In genomic region chr17:10695875-10696407, GRCh38 we compare ENCODE assay signal across 8 cellular contexts. TPM values are rescaled to one million over a fixed set of nuclear protein-coding genes. Genes with fewer than 3 reads are reported as not detected.
A peak's percentile ranks its signal among the peaks of the same experiment; 100 is the strongest.
DNase-seq lines count a peak whose midpoint lies in the region; ATAC-seq, FAIRE-seq and TF ChIP-seq lines count a peak whose summit lies in the region.
"Not testable (repeated sequence)": the region's sequence is repeated elsewhere in the genome, so short reads cannot be mapped to it uniquely, and the experiment has no call there.
"Had no signal": no experiment of that assay in that cellular context is flagged by ENCODE, and none has a peak within 500 bp of the region (broad histone marks: within the 10 kb centered on the region; RNA-seq: fewer than 3 reads in every experiment).

No MANE protein-coding gene starts in this region.

- not testable (repeated sequence) for DNase-seq in MG63; activated B cell treated with CpG ODN at 0.5 μM for 24 hours; astrocyte of the cerebellum (ENCODE audit: low read depth); epithelial cell of proximal tubule (ENCODE audit: low read depth); HepG2 (ENCODE audit: low spot score)
- DNase-seq in ovary = peak in 1 of 5 donors; percentile 20

- not testable (repeated sequence) for H2AFZ ChIP-seq in HepG2 (ENCODE audit: low read length)

- peak overlapping the region; percentile 92 for H3K4me3 Mint-ChIP-seq in activated B cell treated with CpG ODN at 0.5 μM for 24 hours

- peaks cover 41% of the 10 kb centered on the region for H3K4me1 Mint-ChIP-seq in activated B cell treated with CpG ODN at 0.5 μM for 24 hours

- ATAC-seq in activated B cell treated with CpG ODN at 0.5 μM for 24 hours (ENCODE audit: low read depth); HepG2: not testable (repeated sequence)

- H3K9me3 Mint-ChIP-seq in activated B cell treated with CpG ODN at 0.5 μM for 24 hours = not testable (repeated sequence)

- peaks cover 23% of the 10 kb centered on the region for H3K36me3 ChIP-seq in ES-I3 (ENCODE audit: insufficient read depth, low read length)
- H3K36me3 ChIP-seq in MG63 = peaks cover 52% of the 10 kb centered on the region
- peaks cover 9 to 34% of the 10 kb centered on the region in 2 experiments for H3K36me3 ChIP-seq in HepG2 (replicated peaks in 1 of 2; ENCODE audit: control insufficient read depth in 1 of 2, insufficient read depth in 2 of 2, low read length in 2 of 2)
- not testable (repeated sequence) for H3K36me3 ChIP-seq in ovary

- not testable (repeated sequence) for H3K27ac ChIP-seq in HepG2 (ENCODE audit: extremely low read length, insufficient read depth, low read length); ovary

- not testable (repeated sequence) for TF ChIP-seq RAD21 in HepG2 (CRISPR knock-in tag; IDR thresholded peaks at IDR 0.05)

- WGBS in HepG2 (ENCODE audit: low lambda C conversion rate) = 73% methylated on average over 17 of the region's 17 CpGs
- 86 to 89% (median 88%) methylated on average over 17 of the region's 17 CpGs for WGBS in ovary, 3 donors

- in situ Hi-C loops in astrocyte of the cerebellum (cut with HindIII; ENCODE audit: low sequenced_read_pairs); HepG2 (cut with HindIII; ENCODE audit: extremely low pct_ligation_motif_present, low pct_unique_long_range_greater_than_20kb): not testable (repeated sequence)

- H3K9ac ChIP-seq in ES-I3 (ENCODE audit: low read depth, low read length) = peak overlapping the region; percentile 90; the same call in 1 of the 2 replicates
- peak overlapping the region; percentile 92 for H3K9ac ChIP-seq in HepG2 (ENCODE audit: insufficient read depth, low read depth, low read length)

- not testable (repeated sequence) for H3K4me1 ChIP-seq in ES-I3 (ENCODE audit: insufficient read depth, low read length); ovary (ENCODE audit: insufficient read depth)
- H3K4me1 ChIP-seq in HepG2 (ENCODE audit: insufficient read depth, low read length) = peaks cover 29% of the 10 kb centered on the region

- FAIRE-seq in HepG2 (lab: Jason Lieb, UNC) = not testable (repeated sequence)

- not testable (repeated sequence) for H3K9me3 ChIP-seq in ES-I3 (ENCODE audit: control insufficient read depth, insufficient read depth, low read length); MG63; HepG2 (ENCODE audit: low read length); ovary

- H3K36me3 Mint-ChIP-seq in activated B cell treated with CpG ODN at 0.5 μM for 24 hours (ENCODE audit: low read depth) = peaks cover 49% of the 10 kb centered on the region

- TF ChIP-seq CTCF in activated B cell treated with CpG ODN at 0.5 μM for 24 hours (IDR thresholded peaks at IDR 0.05); astrocyte of the cerebellum (IDR thresholded peaks at IDR 0.05; ENCODE audit: low read depth, low read length, missing control alignments); epithelial cell of proximal tubule (conservative IDR thresholded peaks at IDR 0.05; ENCODE audit: low read depth, low read length); HepG2 (CRISPR knock-in tag; IDR thresholded peaks at IDR 0.05); ovary (IDR thresholded peaks at IDR 0.05): not testable (repeated sequence)

- BruUV-seq in HepG2 (replicated peaks; lab: Mats Ljungman, UMichigan) = not testable (repeated sequence)

- H4K20me1 ChIP-seq in HepG2 (ENCODE audit: insufficient read depth, low read length) = not testable (repeated sequence)

- H3K27ac Mint-ChIP-seq in activated B cell treated with CpG ODN at 0.5 μM for 24 hours = not testable (repeated sequence)

- not testable (repeated sequence) for H3K27me3 ChIP-seq in MG63; HepG2 (ENCODE audit: control insufficient read depth in 1 of 2, insufficient read depth in 2 of 2, low read length in 2 of 2); ovary

- CTCF ChIA-PET in activated B cell treated with CpG ODN at 0.5 μM for 24 hours (lab: Charles Lee) = interaction anchor here (1.2 to 1.7 kb wide), 2 partner anchors 12 to 49 kb away, joined by 3 to 6 read pairs; no protein-coding TSS in a partner anchor
- CTCF ChIA-PET in HepG2 (lab: Yijun Ruan, JAX; ENCODE audit: low intra/inter-chr PET ratio, low total read pairs) = not testable (repeated sequence)

- peaks cover 40% of the 10 kb centered on the region for H3K79me2 ChIP-seq in HepG2 (ENCODE audit: insufficient read depth, low read length)

- H3K4me3 ChIP-seq in MG63 (peak overlapping the region; percentile 88), astrocyte of the cerebellum (ENCODE audit: low read depth, low read length) (peak overlapping the region; percentile 79), epithelial cell of proximal tubule (ENCODE audit: low read depth, low read length) (peak overlapping the region; percentile 95), HepG2 (replicated peaks in 1 of 3; ENCODE audit: insufficient read depth in 1 of 3, low read depth in 2 of 3, low read length in 3 of 3) (peak overlapping the region; percentile 89 to 98 (median 96)), ovary (peak overlapping the region; percentile 84)

- intact Hi-C loops in activated B cell treated with CpG ODN at 0.5 μM for 24 hours (cut with micrococcal nuclease) (loop anchor here (5.0 kb wide), 1 partner anchor 64 kb away; no protein-coding TSS in a partner anchor), HepG2 (cut with micrococcal nuclease; ENCODE audit: unreplicated experiment) (loop anchor here (5.0 kb wide), 1 partner anchor 36 kb away; the partner anchor contains the start of gene TMEM220)
- intact Hi-C loops in ovary (cut with DNase I) = not testable (repeated sequence)

- TF ChIP-seq POLR2A in HepG2 (IDR thresholded peaks at IDR 0.05; ENCODE audit: insufficient read depth in 1 of 2, low read depth in 2 of 2, low read length in 2 of 2); ovary (IDR thresholded peaks at IDR 0.05): not testable (repeated sequence)

- POLR2A ChIA-PET in activated B cell treated with CpG ODN at 0.5 μM for 24 hours (lab: Charles Lee) = interaction anchor here (1.0 kb wide), 1 partner anchor 1301 kb away, joined by 3 read pairs; the partner anchor contains the start of gene ZNF18
- POLR2A ChIA-PET in HepG2 (lab: Yijun Ruan, JAX) = not testable (repeated sequence)

- TF ChIP-seq EP300 in HepG2 (IDR thresholded peaks at IDR 0.05; ENCODE audit: low read depth in 2 of 2, low read length in 2 of 2); HepG2 (CRISPR knock-in tag; IDR thresholded peaks at IDR 0.05; ENCODE audit: borderline replicate concordance); ovary (IDR thresholded peaks at IDR 0.05): not testable (repeated sequence)

- peak overlapping the region; percentile 98 for H3K4me2 ChIP-seq in HepG2 (ENCODE audit: low read depth, low read length)

- H3K27me3 Mint-ChIP-seq in activated B cell treated with CpG ODN at 0.5 μM for 24 hours = not testable (repeated sequence)

RNA-seq across cellular contexts. Expression of gene SCO1, which starts 1.4 kb away (rescaled TPM):
- 40.4 and 44.7 TPM in 2 replicates for total RNA-seq in MG63 (2014; rRNA removed; shearing (Covaris generic); ENCODE audit: low replicate concordance)
- 27.9 and 33.3 TPM in 2 replicates for total RNA-seq in activated B cell treated with CpG ODN at 0.5 μM for 24 hours
- total RNA-seq in epithelial cell of proximal tubule = 33.7 and 37.6 TPM in 2 replicates
- 50.3 and 69.5 TPM in 2 replicates for total RNA-seq in HepG2 (2016; rRNA removed; fragmentation: Illumina TruSeq; extraction: Trizol)
- 3.1 and 4.2 TPM in 2 replicates for total RNA-seq in HepG2 (2016; cell fraction: cytosol; rRNA removed; fragmentation: Illumina TruSeq; extraction: Trizol; ENCODE audit: low read depth)
- total RNA-seq in HepG2 (2016; cell fraction: insoluble cytoplasmic fraction; rRNA removed; fragmentation: Illumina TruSeq; extraction: Trizol) = 51.9 and 71.9 TPM in 2 replicates
- total RNA-seq in HepG2 (2016; cell fraction: membrane; rRNA removed; fragmentation: Illumina TruSeq; extraction: Trizol) = 10.6 and 11.3 TPM in 2 replicates
- total RNA-seq in HepG2 (2016; cell fraction: nucleus; rRNA removed; fragmentation: Illumina TruSeq; extraction: Trizol) = 32.1 and 34.3 TPM in 2 replicates
- polyA plus RNA-seq in HepG2 (2011; rRNA removed) = 11.0 and 11.4 TPM in 2 replicates
- polyA plus RNA-seq in HepG2 (2011; cell fraction: cytosol; rRNA removed) = 8.5 and 10.4 TPM in 2 replicates
- 9.3 and 11.8 TPM in 2 replicates for polyA plus RNA-seq in HepG2 (2011; cell fraction: nucleus; rRNA removed)
- polyA plus RNA-seq in HepG2 (2012) = 12.4 and 14.8 TPM in 2 replicates
- polyA plus RNA-seq in HepG2 (2016; cell fraction: cytosol; fragmentation: Illumina TruSeq; extraction: Trizol; ENCODE audit: low read depth) = 4.1 and 4.2 TPM in 2 replicates
- polyA plus RNA-seq in HepG2 (2016; cell fraction: insoluble cytoplasmic fraction; fragmentation: Illumina TruSeq; extraction: Trizol; ENCODE audit: low read depth) = 56.4 and 64.1 TPM in 2 replicates
- 7.3 TPM in 2 replicates for polyA plus RNA-seq in HepG2 (2016; cell fraction: membrane; fragmentation: Illumina TruSeq; extraction: Trizol; ENCODE audit: low read depth)
- 35.9 and 42.3 TPM in 2 replicates for polyA plus RNA-seq in HepG2 (2016; cell fraction: nucleus; fragmentation: Illumina TruSeq; extraction: Trizol; ENCODE audit: insufficient read depth, low read depth)
- 15.5 and 28.5 TPM in 2 replicates for polyA minus RNA-seq in HepG2 (2011; rRNA and poly(A)+ RNA removed; ENCODE audit: low replicate concordance)
- polyA minus RNA-seq in HepG2 (2011; cell fraction: cytosol; rRNA and poly(A)+ RNA removed) = 7.4 and 12.4 TPM in 2 replicates
- polyA minus RNA-seq in HepG2 (2011; cell fraction: nucleus; rRNA and poly(A)+ RNA removed) = 28.8 and 30.6 TPM in 2 replicates
- 10 to 100 TPM in 6 of 7 donors, 1 to 10 TPM in 1; 9.5 to 26.5 (median 20.7) TPM for total RNA-seq in ovary
- polyA plus RNA-seq in ovary = 10 to 100 TPM; 10.8 to 22.3 TPM

RNA-seq across cellular contexts. Expression of gene ADPRM, which starts 1.5 kb away (rescaled TPM):
- total RNA-seq in MG63 (2014; rRNA removed; shearing (Covaris generic); ENCODE audit: low replicate concordance) = 5.3 and 12.5 TPM in 2 replicates
- total RNA-seq in activated B cell treated with CpG ODN at 0.5 μM for 24 hours (14.1 and 14.8 TPM in 2 replicates), epithelial cell of proximal tubule (5.7 and 9.4 TPM in 2 replicates), HepG2 (2016; rRNA removed; fragmentation: Illumina TruSeq; extraction: Trizol) (5.6 and 5.9 TPM in 2 replicates), ovary (10 to 100 TPM; 12.4 to 17.7 (median 13.0) TPM)
- 2.8 and 3.3 TPM in 2 replicates for total RNA-seq in HepG2 (2016; cell fraction: cytosol; rRNA removed; fragmentation: Illumina TruSeq; extraction: Trizol; ENCODE audit: low read depth)
- total RNA-seq in HepG2 (2016; cell fraction: insoluble cytoplasmic fraction; rRNA removed; fragmentation: Illumina TruSeq; extraction: Trizol) = 4.9 and 6.3 TPM in 2 replicates
- 6.2 and 6.3 TPM in 2 replicates for total RNA-seq in HepG2 (2016; cell fraction: membrane; rRNA removed; fragmentation: Illumina TruSeq; extraction: Trizol)
- 3.9 and 4.2 TPM in 2 replicates for total RNA-seq in HepG2 (2016; cell fraction: nucleus; rRNA removed; fragmentation: Illumina TruSeq; extraction: Trizol)
- polyA plus RNA-seq in HepG2 (2011; rRNA removed) (7.9 and 10.8 TPM in 2 replicates), ovary (10 to 100 TPM; 16.5 to 21.6 TPM)
- 5.5 and 8.7 TPM in 2 replicates for polyA plus RNA-seq in HepG2 (2011; cell fraction: cytosol; rRNA removed)
- 2.3 and 3.2 TPM in 2 replicates for polyA plus RNA-seq in HepG2 (2011; cell fraction: nucleus; rRNA removed)
- 10.1 and 12.1 TPM in 2 replicates for polyA plus RNA-seq in HepG2 (2012)
- polyA plus RNA-seq in HepG2 (2016; cell fraction: cytosol; fragmentation: Illumina TruSeq; extraction: Trizol; ENCODE audit: low read depth) = 2.8 and 3.1 TPM in 2 replicates
- polyA plus RNA-seq in HepG2 (2016; cell fraction: insoluble cytoplasmic fraction; fragmentation: Illumina TruSeq; extraction: Trizol; ENCODE audit: low read depth) = 6.1 and 6.3 TPM in 2 replicates
- 5.4 and 5.6 TPM in 2 replicates for polyA plus RNA-seq in HepG2 (2016; cell fraction: membrane; fragmentation: Illumina TruSeq; extraction: Trizol; ENCODE audit: low read depth)
- polyA plus RNA-seq in HepG2 (2016; cell fraction: nucleus; fragmentation: Illumina TruSeq; extraction: Trizol; ENCODE audit: insufficient read depth, low read depth) = 3.6 and 4.3 TPM in 2 replicates
- polyA minus RNA-seq in HepG2 (2011; rRNA and poly(A)+ RNA removed; ENCODE audit: low replicate concordance) = 5.1 and 6.9 TPM in 2 replicates
- 3.3 and 4.0 TPM in 2 replicates for polyA minus RNA-seq in HepG2 (2011; cell fraction: cytosol; rRNA and poly(A)+ RNA removed)
- 9.0 and 14.3 TPM in 2 replicates for polyA minus RNA-seq in HepG2 (2011; cell fraction: nucleus; rRNA and poly(A)+ RNA removed)

RNA-seq across cellular contexts. Expression of gene TMEM220, which starts 33.9 kb away (rescaled TPM):
- 0.57 and 2.4 TPM in 2 replicates for total RNA-seq in MG63 (2014; rRNA removed; shearing (Covaris generic); ENCODE audit: low replicate concordance)
- total RNA-seq in activated B cell treated with CpG ODN at 0.5 μM for 24 hours = 1.6 and 2.4 TPM in 2 replicates
- total RNA-seq in epithelial cell of proximal tubule = 1.9 TPM in 1 of 2 replicates, not detected in the other
- 0.73 and 2.2 TPM in 2 replicates for total RNA-seq in HepG2 (2016; rRNA removed; fragmentation: Illumina TruSeq; extraction: Trizol)
- 1.3 and 1.8 TPM in 2 replicates for total RNA-seq in HepG2 (2016; cell fraction: cytosol; rRNA removed; fragmentation: Illumina TruSeq; extraction: Trizol; ENCODE audit: low read depth)
- total RNA-seq in HepG2 (2016; cell fraction: insoluble cytoplasmic fraction; rRNA removed; fragmentation: Illumina TruSeq; extraction: Trizol) = 1.7 and 2.0 TPM in 2 replicates
- total RNA-seq in HepG2 (2016; cell fraction: membrane; rRNA removed; fragmentation: Illumina TruSeq; extraction: Trizol) = 1.8 and 2.3 TPM in 2 replicates
- 1.0 and 1.6 TPM in 2 replicates for total RNA-seq in HepG2 (2016; cell fraction: nucleus; rRNA removed; fragmentation: Illumina TruSeq; extraction: Trizol)
- polyA plus RNA-seq in HepG2 (2011; rRNA removed) = 1.3 and 1.8 TPM in 2 replicates
- polyA plus RNA-seq in HepG2 (2011; cell fraction: cytosol; rRNA removed) = 0.56 and 1.4 TPM in 2 replicates
- 0.87 and 1.0 TPM in 2 replicates for polyA plus RNA-seq in HepG2 (2011; cell fraction: nucleus; rRNA removed)
- 1.2 and 3.6 TPM in 2 replicates for polyA plus RNA-seq in HepG2 (2012)
- 2.8 and 3.3 TPM in 2 replicates for polyA plus RNA-seq in HepG2 (2016; cell fraction: cytosol; fragmentation: Illumina TruSeq; extraction: Trizol; ENCODE audit: low read depth)
- 1.4 and 2.6 TPM in 2 replicates for polyA plus RNA-seq in HepG2 (2016; cell fraction: insoluble cytoplasmic fraction; fragmentation: Illumina TruSeq; extraction: Trizol; ENCODE audit: low read depth)
- polyA plus RNA-seq in HepG2 (2016; cell fraction: membrane; fragmentation: Illumina TruSeq; extraction: Trizol; ENCODE audit: low read depth) = 1.4 and 1.9 TPM in 2 replicates
- polyA plus RNA-seq in HepG2 (2016; cell fraction: nucleus; fragmentation: Illumina TruSeq; extraction: Trizol; ENCODE audit: insufficient read depth, low read depth) = 2.5 and 5.7 TPM in 2 replicates
- polyA minus RNA-seq in HepG2 (2011; rRNA and poly(A)+ RNA removed; ENCODE audit: low replicate concordance) = 0.50 TPM in 1 of 2 replicates, not detected in the other
- polyA minus RNA-seq in HepG2 (2011; cell fraction: cytosol; rRNA and poly(A)+ RNA removed) = 0.26 and 1.3 TPM in 2 replicates
- 0.64 and 1.4 TPM in 2 replicates for polyA minus RNA-seq in HepG2 (2011; cell fraction: nucleus; rRNA and poly(A)+ RNA removed)
- total RNA-seq in ovary = 10 to 100 TPM in 3 of 7 donors, 1 to 10 TPM in 4; 5.4 to 14.1 (median 9.8) TPM
- polyA plus RNA-seq in ovary = 10 to 100 TPM in 1 of 2 donors, 1 to 10 TPM in 1; 8.4 to 11.0 TPM
- total RNA-seq: HT-29 had no signal

RNA-seq across cellular contexts. Expression of gene MYH3, which starts 38.8 kb away (rescaled TPM):
- 0.02 and 1.2 TPM in 2 replicates for total RNA-seq in MG63 (2014; rRNA removed; shearing (Covaris generic); ENCODE audit: low replicate concordance)
- total RNA-seq in activated B cell treated with CpG ODN at 0.5 μM for 24 hours (5.8 and 5.9 TPM in 2 replicates), epithelial cell of proximal tubule (under 0.01 and 1.7 TPM in 2 replicates), HepG2 (2016; rRNA removed; fragmentation: Illumina TruSeq; extraction: Trizol) (1.6 and 4.5 TPM in 2 replicates), ovary (1 to 10 TPM; 2.2 to 5.7 (median 3.0) TPM)
- 0.97 and 2.0 TPM in 2 replicates for total RNA-seq in HepG2 (2016; cell fraction: cytosol; rRNA removed; fragmentation: Illumina TruSeq; extraction: Trizol; ENCODE audit: low read depth)
- 2.4 and 4.8 TPM in 2 replicates for total RNA-seq in HepG2 (2016; cell fraction: insoluble cytoplasmic fraction; rRNA removed; fragmentation: Illumina TruSeq; extraction: Trizol)
- total RNA-seq in HepG2 (2016; cell fraction: membrane; rRNA removed; fragmentation: Illumina TruSeq; extraction: Trizol) = 0.59 and 2.3 TPM in 2 replicates
- 6.7 and 8.5 TPM in 2 replicates for total RNA-seq in HepG2 (2016; cell fraction: nucleus; rRNA removed; fragmentation: Illumina TruSeq; extraction: Trizol)
- polyA plus RNA-seq in HepG2 (2011; rRNA removed) (2.5 and 4.3 TPM in 2 replicates), ovary (1 to 10 TPM; 1.5 to 2.1 TPM)
- 0.53 and 0.67 TPM in 2 replicates for polyA plus RNA-seq in HepG2 (2011; cell fraction: cytosol; rRNA removed)
- 11.9 and 14.9 TPM in 2 replicates for polyA plus RNA-seq in HepG2 (2011; cell fraction: nucleus; rRNA removed)
- 5.1 and 5.5 TPM in 2 replicates for polyA plus RNA-seq in HepG2 (2012)
- polyA plus RNA-seq in HepG2 (2016; cell fraction: cytosol; fragmentation: Illumina TruSeq; extraction: Trizol; ENCODE audit: low read depth) = 0.67 and 0.83 TPM in 2 replicates
- polyA plus RNA-seq in HepG2 (2016; cell fraction: insoluble cytoplasmic fraction; fragmentation: Illumina TruSeq; extraction: Trizol; ENCODE audit: low read depth) = 1.8 and 2.2 TPM in 2 replicates
- 0.50 and 0.54 TPM in 2 replicates for polyA plus RNA-seq in HepG2 (2016; cell fraction: membrane; fragmentation: Illumina TruSeq; extraction: Trizol; ENCODE audit: low read depth)
- polyA plus RNA-seq in HepG2 (2016; cell fraction: nucleus; fragmentation: Illumina TruSeq; extraction: Trizol; ENCODE audit: insufficient read depth, low read depth) = 23.0 and 26.3 TPM in 2 replicates
- polyA minus RNA-seq in HepG2 (2011; rRNA and poly(A)+ RNA removed; ENCODE audit: low replicate concordance) = 1.3 and 1.7 TPM in 2 replicates
- 0.70 TPM in 1 of 2 replicates, not detected in the other for polyA minus RNA-seq in HepG2 (2011; cell fraction: cytosol; rRNA and poly(A)+ RNA removed)
- polyA minus RNA-seq in HepG2 (2011; cell fraction: nucleus; rRNA and poly(A)+ RNA removed) = 5.0 and 5.2 TPM in 2 replicates
